ENCODE assay signal across 8 cellular contexts in the genomic region with DNA sequence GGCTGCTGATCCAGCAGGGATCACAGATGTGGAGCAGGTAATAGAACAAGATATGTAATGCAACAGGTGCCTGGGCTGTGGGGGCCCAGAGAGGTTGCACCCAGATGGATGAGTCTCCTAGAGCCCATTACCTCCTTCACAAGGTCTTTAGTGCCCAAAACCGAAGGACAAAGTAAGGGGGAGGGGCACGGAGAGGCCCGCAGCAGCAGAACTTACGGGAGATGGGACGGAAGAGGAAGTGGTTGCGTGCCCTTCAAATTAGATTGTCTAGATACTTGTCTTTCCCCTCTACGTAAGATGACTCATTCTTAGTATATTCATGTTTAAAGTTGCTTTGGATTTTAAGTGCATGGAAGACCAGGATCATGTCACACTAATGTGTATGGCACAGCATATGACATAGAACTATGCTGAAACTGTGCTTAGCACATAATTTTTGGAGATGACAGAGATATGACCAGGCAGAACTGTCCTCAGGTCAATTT. TPM values are rescaled to one million over a fixed set of nuclear protein-coding genes. Genes with fewer than 3 reads are reported as not detected.
DNase-seq lines count a peak whose midpoint lies in the region; ATAC-seq and TF ChIP-seq lines count a peak whose summit lies in the region.

No MANE protein-coding gene starts in this region.

- H3K27ac Mint-ChIP-seq in activated CD8-positive, alpha-beta memory T cell treated with anti-CD3 and anti-CD28 coated beads, Interleukin-2, amount 10 ng/mL, durations not matched to agents 7 days and 5 days: peak overlapping the region; percentile 100

- H3K9ac ChIP-seq in DND-41 (ENCODE audit: low read depth, low read length) (no peak overlapping the region), HCT116 (ENCODE audit: low read length) (no peak overlapping the region)

- no peaks in the 10 kb centered on the region for H3K27me3 Mint-ChIP-seq in activated CD8-positive, alpha-beta memory T cell treated with anti-CD3 and anti-CD28 coated beads, Interleukin-2, amount 10 ng/mL, durations not matched to agents 7 days and 5 days

- no peaks in the 10 kb centered on the region for H4K20me1 ChIP-seq in DND-41 (ENCODE audit: insufficient read depth, low read length)
- no peaks in the 10 kb centered on the region for H4K20me1 ChIP-seq in HCT116 (ENCODE audit: insufficient read depth)

- CTCF ChIA-PET in HCT116 (lab: Charles Lee): interaction anchor here (0.8 to 1.6 kb wide), 16 partner anchors 10 to 1725 kb away, joined by 3 to 11 read pairs (median 4); partner anchors contain the start of genes ELF1 and SLC25A15
- CTCF ChIA-PET in activated CD8-positive, alpha-beta memory T cell treated with anti-CD3 and anti-CD28 coated beads, Interleukin-2, amount 10 ng/mL, durations not matched to agents 7 days and 5 days (lab: Charles Lee): interaction anchor here (0.6 to 5.2 kb wide), 28 partner anchors 9 to 1161 kb away, joined by 3 to 44 read pairs (median 4); partner anchors contain the start of gene SLC25A15

- TF ChIP-seq RAD21 in HCT116 (IDR thresholded peaks at IDR 0.05; ENCODE audit: low read depth): no peak

- peak overlapping the region; percentile 62 for H3K27ac ChIP-seq in DND-41 (ENCODE audit: low read length)
- H3K27ac ChIP-seq in HCT116 (ENCODE audit: low read depth, low read length): 0 out of 2 replicates have a peak overlapping the region, but pooled peaks have one; percentile 4
- H3K27ac ChIP-seq in tibial nerve: no peak overlapping the region

- ATAC-seq in DND-41 (ENCODE audit: insufficient read depth, low read depth) (peak; percentile 90), HCT116 (peak; percentile 4; the same call in 1 of the 2 replicates), HG03457 (IDR thresholded peaks at IDR 0.05; ENCODE audit: unreplicated experiment) (no peak)
- ATAC-seq in activated CD8-positive, alpha-beta memory T cell treated with anti-CD3 and anti-CD28 coated beads, Interleukin-2, amount 10 ng/mL, durations not matched to agents 7 days and 5 days: peak; percentile 86

- H3K4me1 Mint-ChIP-seq in activated CD8-positive, alpha-beta memory T cell treated with anti-CD3 and anti-CD28 coated beads, Interleukin-2, amount 10 ng/mL, durations not matched to agents 7 days and 5 days: peaks cover 36% of the 10 kb centered on the region

- H2AFZ ChIP-seq in DND-41 (ENCODE audit: low read depth, low read length) (peak overlapping the region; percentile 70), HCT116 (ENCODE audit: low read depth, low read length, poor library complexity, severe bottlenecking) (peak overlapping the region; percentile 94)

- intact Hi-C loops in HCT116 (cut with micrococcal nuclease): loop anchor here (5.0 to 10.0 kb wide), 3 partner anchors 218 to 1089 kb away; no protein-coding TSS in a partner anchor

- no peak for TF ChIP-seq POLR2A in HCT116 (IDR thresholded peaks at IDR 0.05; ENCODE audit: borderline replicate concordance, extremely low read depth, insufficient read depth, insufficient read length)
- no peak for TF ChIP-seq POLR2A in NB4 (IDR thresholded peaks at IDR 0.05; ENCODE audit: extremely low read depth, insufficient read length)
- TF ChIP-seq POLR2A in tibial nerve (IDR thresholded peaks at IDR 0.05): no peak

- WGBS in tibial nerve, 2 donors: 58 to 72% methylated on average over 7 of the region's 7 CpGs

- H3K27me3 ChIP-seq in DND-41 (ENCODE audit: insufficient read depth, low read length, poor library complexity) (no peaks in the 10 kb centered on the region), HCT116 (ENCODE audit: insufficient read depth, low read length) (no peaks in the 10 kb centered on the region), tibial nerve (no peaks in the 10 kb centered on the region)

- H3K4me2 ChIP-seq in DND-41 (ENCODE audit: insufficient read depth, low read length): peak overlapping the region; percentile 46
- H3K4me2 ChIP-seq in HCT116 (ENCODE audit: low read length): peak overlapping the region; percentile 72

- H3K4me1 ChIP-seq in DND-41 (ENCODE audit: insufficient read depth, low read length) (peaks cover 25% of the 10 kb centered on the region), HCT116 (ENCODE audit: control insufficient read depth in 1 of 2, insufficient read depth in 2 of 2, low read length in 2 of 2) (peaks cover 12 to 32% of the 10 kb centered on the region in 2 experiments), tibial nerve (peaks cover 0 to 4% (median 2%) of the 10 kb centered on the region in 4 donors)

- no peaks in the 10 kb centered on the region for H3K9me3 Mint-ChIP-seq in activated CD8-positive, alpha-beta memory T cell treated with anti-CD3 and anti-CD28 coated beads, Interleukin-2, amount 10 ng/mL, durations not matched to agents 7 days and 5 days (ENCODE audit: low read depth)

- TF ChIP-seq CTCF in DND-41 (IDR thresholded peaks at IDR 0.05; ENCODE audit: borderline replicate concordance, extremely low read depth, low read length, poor library complexity, severe bottlenecking) (no peak), HCT116 (IDR thresholded peaks at IDR 0.05 in 2 of 3, conservative IDR thresholded peaks at IDR 0.05 in 1 of 3; ENCODE audit: borderline replicate concordance in 1 of 3, insufficient read depth in 1 of 3, low read depth in 2 of 3, low read length in 2 of 3) (no peak), NB4 (IDR thresholded peaks at IDR 0.05; ENCODE audit: low read depth, low read length) (no peak), tibial nerve (IDR thresholded peaks at IDR 0.05) (no peak)

- H3K4me3 Mint-ChIP-seq in activated CD8-positive, alpha-beta memory T cell treated with anti-CD3 and anti-CD28 coated beads, Interleukin-2, amount 10 ng/mL, durations not matched to agents 7 days and 5 days: peak overlapping the region; percentile 65

- BruUV-seq in HCT116 (replicated peaks; lab: Mats Ljungman, UMichigan): no TSS peak

- H3K9me3 ChIP-seq in DND-41 (ENCODE audit: insufficient read depth, low read length, severe bottlenecking) (no peaks in the 10 kb centered on the region), HCT116 (ENCODE audit: control insufficient read depth in 1 of 2, insufficient read depth in 1 of 2, low read depth in 1 of 2, low read length in 2 of 2) (no peaks in the 10 kb centered on the region), tibial nerve (no peaks in the 10 kb centered on the region)

- RAD21 ChIA-PET in HCT116 (lab: Charles Lee; ENCODE audit: low non-redundant PET in 1 of 2, low total read pairs in 2 of 2, uncharacterized antibody in 2 of 2, unreplicated experiment in 2 of 2): no interaction called here

- no peaks in the 10 kb centered on the region for H3K36me3 Mint-ChIP-seq in activated CD8-positive, alpha-beta memory T cell treated with anti-CD3 and anti-CD28 coated beads, Interleukin-2, amount 10 ng/mL, durations not matched to agents 7 days and 5 days

- no peak for TF ChIP-seq EP300 in tibial nerve (IDR thresholded peaks at IDR 0.05)

- H3K79me2 ChIP-seq in DND-41 (ENCODE audit: insufficient read depth, low read length) (no peaks in the 10 kb centered on the region), HCT116 (ENCODE audit: insufficient read depth, low read length) (no peaks in the 10 kb centered on the region)

- H3K36me3 ChIP-seq in DND-41 (ENCODE audit: insufficient read depth, low read length) (no peaks in the 10 kb centered on the region), HCT116 (ENCODE audit: control insufficient read depth in 1 of 2, insufficient read depth in 2 of 2, low read length in 2 of 2) (no peaks in the 10 kb centered on the region), tibial nerve (no peaks in the 10 kb centered on the region)

- POLR2A ChIA-PET in HCT116 (lab: Charles Lee): interaction anchor here (1.0 to 1.1 kb wide), 2 partner anchors 13 kb away, joined by 3 read pairs; partner anchors contain the start of gene SLC25A15

- no peak overlapping the region for H3K4me3 ChIP-seq in DND-41 (ENCODE audit: low read depth in 1 of 2, low read length in 2 of 2)
- 0 out of 4 replicates have a peak overlapping the region, but pooled peaks of 1 of the 2 experiments have one; percentile 40 for H3K4me3 ChIP-seq in HCT116 (replicated peaks in 1 of 2; ENCODE audit: low read depth in 1 of 2, low read length in 2 of 2)
- H3K4me3 ChIP-seq in NB4 (ENCODE audit: low read depth, low read length): peak overlapping the region; percentile 38
- no peak overlapping the region for H3K4me3 ChIP-seq in tibial nerve

- DNase-seq in DND-41 (peak; percentile 82), HCT116 (ENCODE audit: low read depth, low spot score) (no peak), NB4 (ENCODE audit: low read depth) (peak; percentile 92), germinal center (ENCODE audit: low spot score) (peak; percentile 41), tibial nerve (ENCODE audit: low spot score in 2 of 2) (no peak)
- DNase-seq in activated CD8-positive, alpha-beta memory T cell treated with anti-CD3 and anti-CD28 coated beads, Interleukin-2, amount 10 ng/mL, durations not matched to agents 7 days and 5 days: peak; percentile 89
- DNase-seq in stimulated activated CD4-positive, alpha-beta T cell treated with anti-CD3 and anti-CD28 coated beads, TNF-alpha, amount 100 ng/mL, for 48 hours (ENCODE audit: low read depth in 3 of 3): peak in 2 of 3 donors; percentile 60 to 66

- H3K9me2 ChIP-seq in HCT116 (ENCODE audit: insufficient read depth): no peaks in the 10 kb centered on the region

TF ChIP-seq in HCT116, 20 proteins besides CTCF, POLR2A, EP300 and RAD21 (continues in another document):
- TF ChIP-seq EZH2phosphoT487 (IDR thresholded peaks at IDR 0.05; ENCODE audit: borderline replicate concordance) (no peak), ATF3 (IDR thresholded peaks at IDR 0.05) (no peak)

RNA-seq across cellular contexts. Expression of gene MRPS31, which starts 5.7 kb away (rescaled TPM):
- total RNA-seq in HCT116 (2021; ENCODE audit: unreplicated experiment): 22.8 TPM
- polyA plus RNA-seq in HCT116 (2012): 9.2 and 12.1 TPM in 2 replicates
- total RNA-seq in activated CD8-positive, alpha-beta memory T cell treated with anti-CD3 and anti-CD28 coated beads, Interleukin-2, amount 10 ng/mL, durations not matched to agents 7 days and 5 days: 10 to 100 TPM; 35.0 to 37.1 TPM
- 10 to 100 TPM; 12.2 to 24.3 (median 22.1) TPM for total RNA-seq in tibial nerve

RNA-seq across cellular contexts. Expression of gene SLC25A15, which starts 12.7 kb away (rescaled TPM):
- total RNA-seq in HCT116 (2021; ENCODE audit: unreplicated experiment): 24.5 TPM
- polyA plus RNA-seq in HCT116 (2012): 14.0 and 14.3 TPM in 2 replicates
- total RNA-seq in activated CD8-positive, alpha-beta memory T cell treated with anti-CD3 and anti-CD28 coated beads, Interleukin-2, amount 10 ng/mL, durations not matched to agents 7 days and 5 days: 10 to 100 TPM; 11.2 to 14.5 TPM
- 1 to 10 TPM; 3.1 to 9.4 (median 7.0) TPM for total RNA-seq in tibial nerve

Comparison
In these comparisons a context has a peak if more than half of its experiments do, and no peak if none do; other contexts are left out.
1. DNase-seq: peak in DND-41 (single experiment), NB4 (single experiment), activated CD8-positive, alpha-beta memory T cell treated with anti-CD3 and anti-CD28 coated beads, Interleukin-2, amount 10 ng/mL, durations not matched to agents 7 days and 5 days (single experiment), germinal center (single experiment) and stimulated activated CD4-positive, alpha-beta T cell treated with anti-CD3 and anti-CD28 coated beads, TNF-alpha, amount 100 ng/mL, for 48 hours (2 of 3); none in HCT116 (single experiment) and tibial nerve (0 of 2).
2. H3K27ac ChIP-seq: peak in DND-41 (single experiment) and HCT116 (single experiment); none in tibial nerve (0 of 4).